ENCODE assay signal across 16 cellular contexts in genomic region chr2:65281626-65282351, GRCh38. TPM values are rescaled to one million over a fixed set of nuclear protein-coding genes. Genes with fewer than 3 reads are reported as not detected.
DNase-seq lines count a peak whose midpoint lies in the region; ATAC-seq and TF ChIP-seq lines count a peak whose summit lies in the region.
"Had no signal": no experiment of that assay in that cellular context is flagged by ENCODE, and none has a peak within 500 bp of the region (broad histone marks: within the 10 kb centered on the region; RNA-seq: fewer than 3 reads in every experiment).

No MANE protein-coding gene starts in this region.

- no peak overlapping the region for H3K56ac ChIP-seq in mesendoderm (ENCODE audit: low read length)

- H3K36me3 ChIP-seq in mesendoderm (ENCODE audit: control insufficient read depth, insufficient read depth, low read length) (no peaks in the 10 kb centered on the region), upper lobe of right lung (no peaks in the 10 kb centered on the region)
- H3K36me3 ChIP-seq: brain microvascular endothelial cell, WERI-Rb-1 had no signal

- H3K4ac ChIP-seq in mesendoderm (ENCODE audit: low read depth, low read length), result no peak overlapping the region

- no peak overlapping the region for H3K4me3 Mint-ChIP-seq in activated CD8-positive, alpha-beta T cell treated with anti-CD3 and anti-CD28 coated beads, Interleukin-2, amount 10 ng/mL, durations not matched to agents 7 days and 5 days
- no peak overlapping the region for H3K4me3 Mint-ChIP-seq in activated CD8-positive, alpha-beta T cell treated with anti-CD3 and anti-CD28 coated beads for 36 hours
- H3K4me3 Mint-ChIP-seq: naive thymus-derived CD8-positive, alpha-beta T cell had no signal

- no peak overlapping the region for H3K4me2 ChIP-seq in mesendoderm (ENCODE audit: low read length)

- H4K8ac ChIP-seq in mesendoderm (ENCODE audit: low read depth, low read length), result no peak overlapping the region

- H3K27me3 Mint-ChIP-seq in activated CD8-positive, alpha-beta T cell treated with anti-CD3 and anti-CD28 coated beads, Interleukin-2, amount 10 ng/mL, durations not matched to agents 7 days and 5 days (ENCODE audit: low read depth), result peaks cover 13% of the 10 kb centered on the region
- peaks cover 5% of the 10 kb centered on the region for H3K27me3 Mint-ChIP-seq in activated CD8-positive, alpha-beta T cell treated with anti-CD3 and anti-CD28 coated beads for 36 hours

- peaks cover 4% of the 10 kb centered on the region for H3K4me1 ChIP-seq in mesendoderm (ENCODE audit: control insufficient read depth, low read depth, low read length)
- peaks cover 35% of the 10 kb centered on the region for H3K4me1 ChIP-seq in upper lobe of right lung

- no peaks in the 10 kb centered on the region for H3K9me3 ChIP-seq in upper lobe of right lung

- CTCF ChIA-PET in activated CD8-positive, alpha-beta T cell treated with anti-CD3 and anti-CD28 coated beads, Interleukin-2, amount 10 ng/mL, durations not matched to agents 7 days and 5 days (lab: Charles Lee), result no interaction called here
- CTCF ChIA-PET in activated CD8-positive, alpha-beta T cell treated with anti-CD3 and anti-CD28 coated beads for 36 hours (lab: Charles Lee), result interaction anchor here (1.3 to 1.5 kb wide), 2 partner anchors 15 to 17 kb away, joined by 3 to 5 read pairs; no protein-coding TSS in a partner anchor

- ATAC-seq in activated CD8-positive, alpha-beta T cell treated with anti-CD3 and anti-CD28 coated beads, Interleukin-2, amount 10 ng/mL, durations not matched to agents 7 days and 5 days, result no peak
- ATAC-seq in activated CD8-positive, alpha-beta T cell treated with anti-CD3 and anti-CD28 coated beads for 36 hours, result no peak
- peak; percentile 40 for ATAC-seq in upper lobe of right lung
- ATAC-seq in HG02610 (IDR thresholded peaks at IDR 0.05; ENCODE audit: unreplicated experiment), result no peak
- no peak for ATAC-seq in GM18873 (IDR thresholded peaks at IDR 0.05; ENCODE audit: low FRiP score, unreplicated experiment)
- ATAC-seq: naive thymus-derived CD8-positive, alpha-beta T cell; stimulated activated naive CD8-positive, alpha-beta T cell treated with anti-CD3 and anti-CD28 coated beads, Interleukin-15, Interleukin-2, amounts not matched to agents 100 U/mL and 50 U/mL, for 24 hours had no signal

- no peak overlapping the region for H3K18ac ChIP-seq in mesendoderm (ENCODE audit: low read length)

- no CpG with 5 or more reads among the region's 4 CpGs for WGBS in mesendoderm (ENCODE audit: extremely low coverage, insufficient coverage, low lambda C conversion rate)

- no peak overlapping the region for H3K27ac ChIP-seq in mesendoderm (ENCODE audit: low read depth, low read length)
- peak overlapping the region; percentile 26 for H3K27ac ChIP-seq in upper lobe of right lung
- H3K27ac ChIP-seq: brain microvascular endothelial cell, WERI-Rb-1 had no signal

- H3K27me3 ChIP-seq in mesendoderm (ENCODE audit: insufficient read depth, low read length, poor library complexity), result peaks cover 4% of the 10 kb centered on the region
- no peaks in the 10 kb centered on the region for H3K27me3 ChIP-seq in upper lobe of right lung
- H3K27me3 ChIP-seq: brain microvascular endothelial cell had no signal

- no peaks in the 10 kb centered on the region for H3K36me3 Mint-ChIP-seq in activated CD8-positive, alpha-beta T cell treated with anti-CD3 and anti-CD28 coated beads, Interleukin-2, amount 10 ng/mL, durations not matched to agents 7 days and 5 days (ENCODE audit: low read depth)
- H3K36me3 Mint-ChIP-seq in activated CD8-positive, alpha-beta T cell treated with anti-CD3 and anti-CD28 coated beads for 36 hours (ENCODE audit: low read depth), result no peaks in the 10 kb centered on the region
- H3K36me3 Mint-ChIP-seq: naive thymus-derived CD8-positive, alpha-beta T cell had no signal

- H2BK5ac ChIP-seq in mesendoderm (ENCODE audit: low read length), result no peak overlapping the region

- no peak overlapping the region for H3K4me3 ChIP-seq in fibroblast of mammary gland (ENCODE audit: control insufficient read depth, low read depth, low read length)
- H3K4me3 ChIP-seq in mesendoderm (ENCODE audit: low read length), result no peak overlapping the region
- H3K4me3 ChIP-seq in upper lobe of right lung, result no peak overlapping the region
- H3K4me3 ChIP-seq: skin epidermis had no signal

- H3K23ac ChIP-seq in mesendoderm (ENCODE audit: low read length), result no peak overlapping the region

- H3K9ac ChIP-seq in mesendoderm (ENCODE audit: low read length), result no peak overlapping the region

- H2AK5ac ChIP-seq in mesendoderm (ENCODE audit: low read length), result no peak overlapping the region

- no peak overlapping the region for H4K5ac ChIP-seq in mesendoderm (ENCODE audit: low read length)

- H2BK15ac ChIP-seq in mesendoderm (replicated peaks; ENCODE audit: low read depth), result no peak overlapping the region

- no peak overlapping the region for H3K27ac Mint-ChIP-seq in activated CD8-positive, alpha-beta T cell treated with anti-CD3 and anti-CD28 coated beads, Interleukin-2, amount 10 ng/mL, durations not matched to agents 7 days and 5 days
- H3K27ac Mint-ChIP-seq in activated CD8-positive, alpha-beta T cell treated with anti-CD3 and anti-CD28 coated beads for 36 hours, result no peak overlapping the region
- H3K27ac Mint-ChIP-seq: naive thymus-derived CD8-positive, alpha-beta T cell had no signal

- POLR2A ChIA-PET in activated CD8-positive, alpha-beta T cell treated with anti-CD3 and anti-CD28 coated beads, Interleukin-2, amount 10 ng/mL, durations not matched to agents 7 days and 5 days (lab: Charles Lee), result no interaction called here
- POLR2A ChIA-PET in activated CD8-positive, alpha-beta T cell treated with anti-CD3 and anti-CD28 coated beads for 36 hours (lab: Charles Lee), result interaction anchor here (0.9 to 1.0 kb wide), 2 partner anchors 12 to 21 kb away, joined by 3 read pairs; no protein-coding TSS in a partner anchor

- no peak overlapping the region for H2BK120ac ChIP-seq in mesendoderm (ENCODE audit: low read depth, low read length)

- H3K79me2 ChIP-seq in mesendoderm (ENCODE audit: control insufficient read depth, insufficient read depth, low read length), result no peaks in the 10 kb centered on the region

- H3K4me1 Mint-ChIP-seq in activated CD8-positive, alpha-beta T cell treated with anti-CD3 and anti-CD28 coated beads, Interleukin-2, amount 10 ng/mL, durations not matched to agents 7 days and 5 days (ENCODE audit: low read depth), result peaks cover 15% of the 10 kb centered on the region
- H3K4me1 Mint-ChIP-seq in activated CD8-positive, alpha-beta T cell treated with anti-CD3 and anti-CD28 coated beads for 36 hours (ENCODE audit: low read depth), result peaks cover 12% of the 10 kb centered on the region

- no peaks in the 10 kb centered on the region for H3K9me3 Mint-ChIP-seq in activated CD8-positive, alpha-beta T cell treated with anti-CD3 and anti-CD28 coated beads, Interleukin-2, amount 10 ng/mL, durations not matched to agents 7 days and 5 days (ENCODE audit: insufficient read depth)
- no peaks in the 10 kb centered on the region for H3K9me3 Mint-ChIP-seq in activated CD8-positive, alpha-beta T cell treated with anti-CD3 and anti-CD28 coated beads for 36 hours
- H3K9me3 Mint-ChIP-seq: naive thymus-derived CD8-positive, alpha-beta T cell had no signal

- intact Hi-C loops in activated CD8-positive, alpha-beta T cell treated with anti-CD3 and anti-CD28 coated beads for 36 hours (cut with micrococcal nuclease), result no loop called here
- intact Hi-C loops in upper lobe of right lung (cut with DNase I), result no loop called here

- DNase-seq in activated CD8-positive, alpha-beta T cell treated with anti-CD3 and anti-CD28 coated beads, Interleukin-2, amount 10 ng/mL, durations not matched to agents 7 days and 5 days, result peak; percentile 12
- DNase-seq in activated CD8-positive, alpha-beta T cell treated with anti-CD3 and anti-CD28 coated beads for 36 hours, result no peak
- DNase-seq in fibroblast of mammary gland (ENCODE audit: low read depth) (peak; percentile 44), mesendoderm (peak; percentile 70), upper lobe of right lung (no peak)
- no peak for DNase-seq in activated CD4-positive, CD25-positive, alpha-beta regulatory T cell treated with anti-CD3 and anti-CD28 coated beads, Interleukin-2, amount 50 U/mL, for 72 hours
- DNase-seq: brain microvascular endothelial cell; effector CD8-positive, alpha-beta T cell; naive thymus-derived CD8-positive, alpha-beta T cell; NCI-H2171; stimulated activated naive CD8-positive, alpha-beta T cell treated with anti-CD3 and anti-CD28 coated beads, Interleukin-15, Interleukin-2, amounts not matched to agents 100 U/mL and 50 U/mL, for 24 hours; SW 1271; WERI-Rb-1 had no signal

- TF ChIP-seq CTCF in activated CD8-positive, alpha-beta T cell treated with anti-CD3 and anti-CD28 coated beads for 36 hours (IDR thresholded peaks at IDR 0.05), result no peak
- TF ChIP-seq CTCF in fibroblast of mammary gland (conservative IDR thresholded peaks at IDR 0.05; ENCODE audit: control insufficient read depth, insufficient read depth, low read depth, low read length) (no peak), upper lobe of right lung (IDR thresholded peaks at IDR 0.05) (no peak)

- no peaks in the 10 kb centered on the region for H3K79me1 ChIP-seq in mesendoderm (ENCODE audit: low read length)

RNA-seq across cellular contexts. Expression of gene ACTR2, which starts 54.2 kb away (rescaled TPM):
- 100 to 1,000 TPM; 478 to 493 TPM for total RNA-seq in activated CD8-positive, alpha-beta T cell treated with anti-CD3 and anti-CD28 coated beads, Interleukin-2, amount 10 ng/mL, durations not matched to agents 7 days and 5 days
- 100 to 1,000 TPM; 331 to 341 TPM for total RNA-seq in activated CD8-positive, alpha-beta T cell treated with anti-CD3 and anti-CD28 coated beads for 36 hours
- 104 TPM for polyA plus RNA-seq in mesendoderm (2013, experiment 1 of 2)
- polyA plus RNA-seq in mesendoderm (2013, experiment 2 of 2), result 104 TPM
- total RNA-seq in upper lobe of right lung, result 236 TPM

Comparison
In these comparisons a context has a peak if more than half of its experiments do, and no peak if none do; other contexts are left out.
1. DNase-seq: peak in activated CD8-positive, alpha-beta T cell treated with anti-CD3 and anti-CD28 coated beads, Interleukin-2, amount 10 ng/mL, durations not matched to agents 7 days and 5 days (single experiment), fibroblast of mammary gland (single experiment) and mesendoderm (single experiment); none in activated CD8-positive, alpha-beta T cell treated with anti-CD3 and anti-CD28 coated beads for 36 hours (single experiment), upper lobe of right lung (single experiment) and activated CD4-positive, CD25-positive, alpha-beta regulatory T cell treated with anti-CD3 and anti-CD28 coated beads, Interleukin-2, amount 50 U/mL, for 72 hours (single experiment).